ENCODE assay signal across 10 cellular contexts in genomic region chr20:57629441-57629840, GRCh38. TPM values are rescaled to one million over a fixed set of nuclear protein-coding genes. Genes with fewer than 3 reads are reported as not detected.
DNase-seq lines count a peak whose midpoint lies in the region; ATAC-seq, FAIRE-seq and TF ChIP-seq lines count a peak whose summit lies in the region.
"Not testable (repeated sequence)": the region's sequence is repeated elsewhere in the genome, so short reads cannot be mapped to it uniquely, and the experiment has no call there.
"Had no signal": no experiment of that assay in that cellular context is flagged by ENCODE, and none has a peak within 500 bp of the region (broad histone marks: within the 10 kb centered on the region; RNA-seq: fewer than 3 reads in every experiment).

No MANE protein-coding gene starts in this region.

- H3K4me3 ChIP-seq in K562; HepG2 (replicated peaks in 1 of 3; ENCODE audit: insufficient read depth in 1 of 3, low read depth in 2 of 3, low read length in 3 of 3): not testable (repeated sequence)
- H3K4me3 ChIP-seq in upper lobe of right lung: peak overlapping the region; percentile 36

- TF ChIP-seq CTCF in K562 (IDR thresholded peaks at IDR 0.05 in 2 of 3, conservative IDR thresholded peaks at IDR 0.05 in 1 of 3; ENCODE audit: insufficient read depth in 2 of 3, low read depth in 1 of 3, low read length in 3 of 3); HepG2 (CRISPR knock-in tag; IDR thresholded peaks at IDR 0.05); upper lobe of right lung (IDR thresholded peaks at IDR 0.05): not testable (repeated sequence)

- not testable (repeated sequence) for BruUV-seq in K562 (replicated peaks; lab: Mats Ljungman, UMichigan); HepG2 (replicated peaks; lab: Mats Ljungman, UMichigan)

- not testable (repeated sequence) for TF ChIP-seq RAD21 in K562 (CRISPR knock-in tag; conservative IDR thresholded peaks at IDR 0.05 in 1 of 2, IDR thresholded peaks at IDR 0.05 in 1 of 2); HepG2 (CRISPR knock-in tag; IDR thresholded peaks at IDR 0.05)

- not testable (repeated sequence) for H3K9me3 ChIP-seq in K562 (replicated peaks; ENCODE audit: control insufficient read depth, insufficient read depth, low read depth, low read length); HepG2 (ENCODE audit: low read length); upper lobe of right lung

- H3K36me3 ChIP-seq in K562 (ENCODE audit: control insufficient read depth, insufficient read depth, low read length); HepG2 (replicated peaks in 1 of 2; ENCODE audit: control insufficient read depth in 1 of 2, insufficient read depth in 2 of 2, low read length in 2 of 2); upper lobe of right lung: not testable (repeated sequence)

- FAIRE-seq in K562 (lab: Jason Lieb, UNC); HepG2 (lab: Jason Lieb, UNC): not testable (repeated sequence)

- peaks cover 23% of the 10 kb centered on the region for H3K27me3 Mint-ChIP-seq in IgD-negative memory B cell
- not testable (repeated sequence) for H3K27me3 Mint-ChIP-seq in activated CD4-positive, alpha-beta memory T cell treated with anti-CD3 and anti-CD28 coated beads for 36 hours
- H3K27me3 Mint-ChIP-seq in activated T-helper 1 cell treated with anti-CD3 and anti-CD28 coated beads, Interleukin-12 subunit alpha, Interleukin-12 subunit beta, Interleukin-2, Interleukin-4 antibody, amounts not matched to agents 30 ng/mL and 10 ng/mL and 1 ng/mL, durations not matched to agents 14 hours and 24 hours and 36 hours (ENCODE audit: insufficient read depth): peaks cover 49% of the 10 kb centered on the region

- peak; percentile 57 for DNase-seq in activated CD4-positive, alpha-beta memory T cell treated with anti-CD3 and anti-CD28 coated beads for 36 hours
- DNase-seq in activated T-helper 1 cell treated with anti-CD3 and anti-CD28 coated beads, Interleukin-12 subunit alpha, Interleukin-12 subunit beta, Interleukin-2, Interleukin-4 antibody, amounts not matched to agents 30 ng/mL and 10 ng/mL and 1 ng/mL, durations not matched to agents 14 hours and 24 hours and 36 hours (ENCODE audit: low spot score); K562 (ENCODE audit: extremely low read depth in 1 of 4, low spot score in 3 of 4); HepG2 (ENCODE audit: low spot score); upper lobe of right lung: not testable (repeated sequence)
- peak; percentile 58 for DNase-seq in posterior vena cava (ENCODE audit: low spot score)
- DNase-seq in stimulated activated naive CD4-positive, alpha-beta T cell (lab: John Stamatoyannopoulos, UW): peak in 4 of 6 experiments; percentile 24 to 61 (median 37)

- H3K4me3 Mint-ChIP-seq in IgD-negative memory B cell: peak overlapping the region; percentile 82 to 94 (median 92)
- H3K4me3 Mint-ChIP-seq in activated CD4-positive, alpha-beta memory T cell treated with anti-CD3 and anti-CD28 coated beads for 36 hours: peak overlapping the region; percentile 78
- peak overlapping the region; percentile 38 for H3K4me3 Mint-ChIP-seq in activated T-helper 1 cell treated with anti-CD3 and anti-CD28 coated beads, Interleukin-12 subunit alpha, Interleukin-12 subunit beta, Interleukin-2, Interleukin-4 antibody, amounts not matched to agents 30 ng/mL and 10 ng/mL and 1 ng/mL, durations not matched to agents 14 hours and 24 hours and 36 hours

- not testable (repeated sequence) for TF ChIP-seq EP300 in K562 (IDR thresholded peaks at IDR 0.05; ENCODE audit: low read length); HepG2 (IDR thresholded peaks at IDR 0.05; ENCODE audit: low read depth in 2 of 2, low read length in 2 of 2); HepG2 (CRISPR knock-in tag; IDR thresholded peaks at IDR 0.05; ENCODE audit: borderline replicate concordance)

- not testable (repeated sequence) for H3K36me3 Mint-ChIP-seq in IgD-negative memory B cell; activated T-helper 1 cell treated with anti-CD3 and anti-CD28 coated beads, Interleukin-12 subunit alpha, Interleukin-12 subunit beta, Interleukin-2, Interleukin-4 antibody, amounts not matched to agents 30 ng/mL and 10 ng/mL and 1 ng/mL, durations not matched to agents 14 hours and 24 hours and 36 hours (ENCODE audit: low read depth)
- H3K36me3 Mint-ChIP-seq in activated CD4-positive, alpha-beta memory T cell treated with anti-CD3 and anti-CD28 coated beads for 36 hours: peaks cover 13% of the 10 kb centered on the region

- peaks cover 9 to 36% (median 13%) of the 10 kb centered on the region in 3 donors for H3K4me1 Mint-ChIP-seq in IgD-negative memory B cell
- H3K4me1 Mint-ChIP-seq in activated CD4-positive, alpha-beta memory T cell treated with anti-CD3 and anti-CD28 coated beads for 36 hours (ENCODE audit: low read depth): peaks cover 61% of the 10 kb centered on the region
- peaks cover 47% of the 10 kb centered on the region for H3K4me1 Mint-ChIP-seq in activated T-helper 1 cell treated with anti-CD3 and anti-CD28 coated beads, Interleukin-12 subunit alpha, Interleukin-12 subunit beta, Interleukin-2, Interleukin-4 antibody, amounts not matched to agents 30 ng/mL and 10 ng/mL and 1 ng/mL, durations not matched to agents 14 hours and 24 hours and 36 hours (ENCODE audit: low read depth)

- not testable (repeated sequence) for H4K20me1 ChIP-seq in K562 (replicated peaks; ENCODE audit: control insufficient read depth, insufficient read depth, low read length); HepG2 (ENCODE audit: insufficient read depth, low read length)

- H3K9me3 Mint-ChIP-seq in IgD-negative memory B cell: not testable (repeated sequence)
- H3K9me3 Mint-ChIP-seq in activated CD4-positive, alpha-beta memory T cell treated with anti-CD3 and anti-CD28 coated beads for 36 hours: peaks cover 15% of the 10 kb centered on the region
- peaks cover 21% of the 10 kb centered on the region for H3K9me3 Mint-ChIP-seq in activated T-helper 1 cell treated with anti-CD3 and anti-CD28 coated beads, Interleukin-12 subunit alpha, Interleukin-12 subunit beta, Interleukin-2, Interleukin-4 antibody, amounts not matched to agents 30 ng/mL and 10 ng/mL and 1 ng/mL, durations not matched to agents 14 hours and 24 hours and 36 hours

- 2% methylated on average over 6 of the region's 6 CpGs for WGBS in K562 (ENCODE audit: insufficient coverage, low coverage, missing lambda C conversion rate)
- 20% methylated on average over 6 of the region's 6 CpGs for WGBS in HepG2 (ENCODE audit: low lambda C conversion rate)

- not testable (repeated sequence) for H3K9me1 ChIP-seq in K562 (ENCODE audit: control insufficient read depth, insufficient read depth, low read length)

- H3K4me1 ChIP-seq in K562 (replicated peaks in 1 of 2; ENCODE audit: control insufficient read depth in 2 of 2, insufficient read depth in 2 of 2, low read length in 2 of 2); HepG2 (ENCODE audit: insufficient read depth, low read length): not testable (repeated sequence)
- peaks cover 19% of the 10 kb centered on the region for H3K4me1 ChIP-seq in upper lobe of right lung

- not testable (repeated sequence) for H3K4me2 ChIP-seq in K562 (ENCODE audit: insufficient read depth, low read length); HepG2 (ENCODE audit: low read depth, low read length)

- H2AFZ ChIP-seq in K562 (ENCODE audit: low read depth, low read length): 0 out of 2 replicates have a peak overlapping the region, but pooled peaks have one; percentile 23
- not testable (repeated sequence) for H2AFZ ChIP-seq in HepG2 (ENCODE audit: low read length)

- peak overlapping the region; percentile 73 to 94 (median 89) for H3K27ac Mint-ChIP-seq in IgD-negative memory B cell
- peak overlapping the region; percentile 88 for H3K27ac Mint-ChIP-seq in activated CD4-positive, alpha-beta memory T cell treated with anti-CD3 and anti-CD28 coated beads for 36 hours
- H3K27ac Mint-ChIP-seq in activated T-helper 1 cell treated with anti-CD3 and anti-CD28 coated beads, Interleukin-12 subunit alpha, Interleukin-12 subunit beta, Interleukin-2, Interleukin-4 antibody, amounts not matched to agents 30 ng/mL and 10 ng/mL and 1 ng/mL, durations not matched to agents 14 hours and 24 hours and 36 hours: peak overlapping the region; percentile 31

- not testable (repeated sequence) for TF ChIP-seq POLR2A in K562 (conservative IDR thresholded peaks at IDR 0.05); HepG2 (IDR thresholded peaks at IDR 0.05; ENCODE audit: insufficient read depth in 1 of 2, low read depth in 2 of 2, low read length in 2 of 2)

- in situ Hi-C loops in K562 (cut with MboI); HepG2 (cut with HindIII; ENCODE audit: extremely low pct_ligation_motif_present, low pct_unique_long_range_greater_than_20kb): not testable (repeated sequence)

- intact Hi-C loops in activated CD4-positive, alpha-beta memory T cell treated with anti-CD3 and anti-CD28 coated beads for 36 hours (cut with micrococcal nuclease): loop anchor here (10.0 kb wide), 1 partner anchor 1025 kb away; the partner anchor contains the start of gene STX16
- intact Hi-C loops in activated T-helper 1 cell treated with anti-CD3 and anti-CD28 coated beads, Interleukin-12 subunit alpha, Interleukin-12 subunit beta, Interleukin-2, Interleukin-4 antibody, amounts not matched to agents 30 ng/mL and 10 ng/mL and 1 ng/mL, durations not matched to agents 14 hours and 24 hours and 36 hours (cut with micrococcal nuclease); K562 (cut with micrococcal nuclease); HepG2 (cut with micrococcal nuclease; ENCODE audit: unreplicated experiment); posterior vena cava (cut with DNase I); upper lobe of right lung (cut with DNase I): not testable (repeated sequence)

- not testable (repeated sequence) for H3K27ac ChIP-seq in K562 (ENCODE audit: extremely low read depth, low read depth, low read length); HepG2 (ENCODE audit: extremely low read length, insufficient read depth, low read length)
- peak overlapping the region; percentile 90 for H3K27ac ChIP-seq in upper lobe of right lung

- H3K79me2 ChIP-seq in K562 (ENCODE audit: control insufficient read depth, insufficient read depth, low read length); HepG2 (ENCODE audit: insufficient read depth, low read length): not testable (repeated sequence)

- not testable (repeated sequence) for ATAC-seq in K562, HepG2, upper lobe of right lung

- POLR2A ChIA-PET in activated CD4-positive, alpha-beta memory T cell treated with anti-CD3 and anti-CD28 coated beads for 36 hours (lab: Charles Lee): interaction anchor here (2.2 kb wide), 1 partner anchor 10 kb away, joined by 15 read pairs; the partner anchor contains the start of gene ZBP1
- POLR2A ChIA-PET in K562 (lab: Yijun Ruan, JAX): interaction anchor here (0.8 to 1.3 kb wide), 3 partner anchors 12 to 15 kb away, joined by 3 to 6 read pairs (median 3); no protein-coding TSS in a partner anchor
- POLR2A ChIA-PET in HepG2 (lab: Yijun Ruan, JAX): not testable (repeated sequence)

- CTCF ChIA-PET in activated CD4-positive, alpha-beta memory T cell treated with anti-CD3 and anti-CD28 coated beads for 36 hours (lab: Charles Lee): interaction anchor here (1.0 to 2.3 kb wide), 5 partner anchors 10 to 552 kb away, joined by 3 to 8 read pairs (median 6); partner anchors contain the start of gene ZBP1
- CTCF ChIA-PET in K562 (lab: Yijun Ruan, JAX; ENCODE audit: low intra/inter-chr PET ratio); HepG2 (lab: Yijun Ruan, JAX; ENCODE audit: low intra/inter-chr PET ratio, low total read pairs): not testable (repeated sequence)

- H3K27me3 ChIP-seq in K562 (ENCODE audit: control insufficient read depth in 2 of 2, insufficient read depth in 2 of 2, low read length in 2 of 2): peaks cover 15 to 19% of the 10 kb centered on the region in 2 experiments; a peak in 3 of 5 replicates
- peaks cover 0 to 27% of the 10 kb centered on the region in 2 experiments; a peak in 3 of 5 replicates for H3K27me3 ChIP-seq in HepG2 (ENCODE audit: control insufficient read depth in 1 of 2, insufficient read depth in 2 of 2, low read length in 2 of 2)
- not testable (repeated sequence) for H3K27me3 ChIP-seq in upper lobe of right lung

- H3K9ac ChIP-seq in K562 (ENCODE audit: insufficient read depth in 1 of 2, low read depth in 2 of 2, low read length in 2 of 2); HepG2 (ENCODE audit: insufficient read depth, low read depth, low read length): not testable (repeated sequence)

RNA-seq across cellular contexts. Expression of gene ZBP1, which starts 9.2 kb away (rescaled TPM):
- polyA plus RNA-seq in IgD-negative memory B cell (29.6 TPM), K562 (2011; rRNA removed) (not detected in 2 replicates), K562 (2014; fragmentation: Illumina TruSeq; extraction: Trizol) (not detected in 2 replicates), K562 (2014; fragmentation: Nextera tagmentation; extraction: Ambion mirVana) (not detected), K562 (2014; rRNA removed) (not detected in 2 replicates), HepG2 (2011; rRNA removed) (not detected in 2 replicates)
- 1 to 10 TPM in 1 of 2 experiments, under 1 TPM in 1; 0.73 to 1.1 TPM for total RNA-seq in activated CD4-positive, alpha-beta memory T cell treated with anti-CD3 and anti-CD28 coated beads for 36 hours
- total RNA-seq in activated T-helper 1 cell treated with anti-CD3 and anti-CD28 coated beads, Interleukin-12 subunit alpha, Interleukin-12 subunit beta, Interleukin-2, Interleukin-4 antibody, amounts not matched to agents 30 ng/mL and 10 ng/mL and 1 ng/mL, durations not matched to agents 14 hours and 24 hours and 36 hours: 0.15 and 0.41 TPM in 2 replicates
- total RNA-seq in K562 (2011; cell fraction: chromatin; rRNA removed; ENCODE audit: low replicate concordance): not detected in 2 replicates
- not detected in 2 replicates for total RNA-seq in K562 (2011; cell fraction: nucleolus; rRNA removed)
- total RNA-seq in K562 (2011; cell fraction: nucleoplasm; rRNA removed): not detected in 2 replicates
- total RNA-seq in K562 (2014; rRNA removed) (not detected in 2 replicates), K562 (2014; rRNA removed; fragmentation: Illumina TruSeq; extraction: Trizol) (not detected in 2 replicates), K562 (2015; rRNA removed; fragmentation: Illumina TruSeq; extraction: Trizol) (not detected in 2 replicates), K562 (2021) (not detected in 2 replicates), HepG2 (2016; rRNA removed; fragmentation: Illumina TruSeq; extraction: Trizol) (not detected in 2 replicates), posterior vena cava (under 1 TPM; 0.24 to 0.37 TPM), upper lobe of right lung (2.7 TPM)
- not detected in 2 replicates for polyA plus RNA-seq in K562 (2011; cell fraction: cytosol; rRNA removed)
- polyA plus RNA-seq in K562 (2011; cell fraction: nucleus; rRNA removed): not detected in 2 replicates
- polyA plus RNA-seq in K562 (2012): not detected in 2 replicates
- polyA minus RNA-seq in K562 (2011; rRNA and poly(A)+ RNA removed): not detected in 2 replicates
- polyA minus RNA-seq in K562 (2011; cell fraction: cytosol; rRNA and poly(A)+ RNA removed): not detected in 2 replicates
- polyA minus RNA-seq in K562 (2011; cell fraction: nucleus; rRNA and poly(A)+ RNA removed): not detected in 2 replicates
- not detected in 2 replicates for total RNA-seq in HepG2 (2016; cell fraction: cytosol; rRNA removed; fragmentation: Illumina TruSeq; extraction: Trizol; ENCODE audit: low read depth)
- total RNA-seq in HepG2 (2016; cell fraction: insoluble cytoplasmic fraction; rRNA removed; fragmentation: Illumina TruSeq; extraction: Trizol): not detected in 2 replicates
- total RNA-seq in HepG2 (2016; cell fraction: membrane; rRNA removed; fragmentation: Illumina TruSeq; extraction: Trizol): not detected in 2 replicates
- total RNA-seq in HepG2 (2016; cell fraction: nucleus; rRNA removed; fragmentation: Illumina TruSeq; extraction: Trizol): not detected in 2 replicates
- polyA plus RNA-seq in HepG2 (2011; cell fraction: cytosol; rRNA removed): not detected in 2 replicates
- polyA plus RNA-seq in HepG2 (2011; cell fraction: nucleus; rRNA removed): not detected in 2 replicates
- not detected in 2 replicates for polyA plus RNA-seq in HepG2 (2012)
- not detected in 2 replicates for polyA plus RNA-seq in HepG2 (2016; cell fraction: cytosol; fragmentation: Illumina TruSeq; extraction: Trizol; ENCODE audit: low read depth)
- not detected in 2 replicates for polyA plus RNA-seq in HepG2 (2016; cell fraction: insoluble cytoplasmic fraction; fragmentation: Illumina TruSeq; extraction: Trizol; ENCODE audit: low read depth)
- not detected in 2 replicates for polyA plus RNA-seq in HepG2 (2016; cell fraction: membrane; fragmentation: Illumina TruSeq; extraction: Trizol; ENCODE audit: low read depth)
- polyA plus RNA-seq in HepG2 (2016; cell fraction: nucleus; fragmentation: Illumina TruSeq; extraction: Trizol; ENCODE audit: insufficient read depth, low read depth): not detected in 2 replicates
- not detected in 2 replicates for polyA minus RNA-seq in HepG2 (2011; rRNA and poly(A)+ RNA removed; ENCODE audit: low replicate concordance)
- polyA minus RNA-seq in HepG2 (2011; cell fraction: cytosol; rRNA and poly(A)+ RNA removed): not detected in 2 replicates
- not detected in 2 replicates for polyA minus RNA-seq in HepG2 (2011; cell fraction: nucleus; rRNA and poly(A)+ RNA removed)
- total RNA-seq: H7, LHCN-M2 had no signal

Comparison
In these comparisons a context has a peak if more than half of its experiments do, and no peak if none do; other contexts are left out.
1. H3K27ac Mint-ChIP-seq: peak in every context shown above with its lines; median percentile 89 in IgD-negative memory B cell; 88 in activated CD4-positive, alpha-beta memory T cell treated with anti-CD3 and anti-CD28 coated beads for 36 hours; 31 in activated T-helper 1 cell treated with anti-CD3 and anti-CD28 coated beads, Interleukin-12 subunit alpha, Interleukin-12 subunit beta, Interleukin-2, Interleukin-4 antibody, amounts not matched to agents 30 ng/mL and 10 ng/mL and 1 ng/mL, durations not matched to agents 14 hours and 24 hours and 36 hours.
2. H3K4me3 Mint-ChIP-seq: peak in every context shown above with its lines; median percentile 92 in IgD-negative memory B cell; 78 in activated CD4-positive, alpha-beta memory T cell treated with anti-CD3 and anti-CD28 coated beads for 36 hours; 38 in activated T-helper 1 cell treated with anti-CD3 and anti-CD28 coated beads, Interleukin-12 subunit alpha, Interleukin-12 subunit beta, Interleukin-2, Interleukin-4 antibody, amounts not matched to agents 30 ng/mL and 10 ng/mL and 1 ng/mL, durations not matched to agents 14 hours and 24 hours and 36 hours.